21 cellular contexts compared by ENCODE assay signal in the genomic region with DNA sequence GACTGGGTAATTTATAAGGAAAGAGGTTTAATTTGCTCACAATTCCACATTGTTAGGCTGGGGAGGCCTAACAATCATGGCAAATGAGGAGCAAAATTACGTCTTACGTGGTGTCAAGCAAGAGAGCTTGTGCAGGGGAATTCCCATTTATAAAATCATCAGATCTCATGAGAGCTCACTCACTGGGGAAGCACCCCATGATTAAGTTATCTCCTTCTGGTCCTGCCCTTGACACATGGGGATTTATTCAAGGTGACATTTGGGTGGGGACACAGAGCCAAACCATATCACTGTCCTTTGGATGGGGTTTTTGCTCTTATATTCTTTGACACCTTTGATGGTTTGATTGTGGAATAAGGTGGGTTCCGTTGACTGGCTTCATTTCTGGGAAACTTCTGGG. TPM values are rescaled to one million over a fixed set of nuclear protein-coding genes. Genes with fewer than 3 reads are reported as not detected.
"Had no signal": no experiment of that assay in that cellular context is flagged by ENCODE, and none has a peak within 500 bp of the region (broad histone marks: within the 10 kb centered on the region; RNA-seq: fewer than 3 reads in every experiment).

No MANE protein-coding gene starts in this region.

RNA-seq across cellular contexts. Expression of gene DEFB131B, which starts 8.3 kb away (rescaled TPM):
- total RNA-seq: dermis microvascular lymphatic vessel endothelial cell; esophagus squamous epithelium; heart right ventricle; kidney epithelial cell; left cardiac atrium; left lung; lower leg skin; lung microvascular endothelial cell; mucosa of gallbladder; naive thymus-derived CD8-positive, alpha-beta T cell; osteocyte; prostate gland; right atrium auricular region; sciatic nerve; smooth muscle cell; stomach; subcutaneous adipose tissue; temporal lobe; thyroid gland; ureter; vagina had no signal
- polyA plus RNA-seq: heart right ventricle; naive thymus-derived CD8-positive, alpha-beta T cell; smooth muscle cell; stomach had no signal

RNA-seq across cellular contexts. Expression of gene DEFB108B, which starts 36.9 kb away (rescaled TPM):
- total RNA-seq: dermis microvascular lymphatic vessel endothelial cell; esophagus squamous epithelium; heart right ventricle; kidney epithelial cell; left cardiac atrium; left lung; lower leg skin; lung microvascular endothelial cell; mucosa of gallbladder; naive thymus-derived CD8-positive, alpha-beta T cell; osteocyte; prostate gland; right atrium auricular region; sciatic nerve; smooth muscle cell; stomach; subcutaneous adipose tissue; temporal lobe; thyroid gland; ureter; vagina had no signal
- polyA plus RNA-seq: heart right ventricle; naive thymus-derived CD8-positive, alpha-beta T cell; smooth muscle cell; stomach had no signal
